Comparison of ENCODE assay signal across 9 cellular contexts in genomic region chr5:60842859-60843692, GRCh38. TPM values are rescaled to one million over a fixed set of nuclear protein-coding genes. Genes with fewer than 3 reads are reported as not detected.
A peak's percentile ranks its signal among the peaks of the same experiment; 100 is the strongest.
DNase-seq lines count a peak whose midpoint lies in the region; ATAC-seq, FAIRE-seq and TF ChIP-seq lines count a peak whose summit lies in the region.
"Had no signal": no experiment of that assay in that cellular context is flagged by ENCODE, and none has a peak within 500 bp of the region (broad histone marks: within the 10 kb centered on the region; RNA-seq: fewer than 3 reads in every experiment).

No MANE protein-coding gene starts in this region.

- POLR2A ChIA-PET in activated B cell treated with CpG ODN at 0.5 μM for 24 hours (lab: Charles Lee) = no interaction called here

- H3K4me2 ChIP-seq in trophoblast cell (ENCODE audit: low read length) = peak overlapping the region; percentile 100

- H2AK5ac ChIP-seq in trophoblast cell (ENCODE audit: low read length) = no peak overlapping the region

- H3K27ac Mint-ChIP-seq in activated B cell treated with CpG ODN at 0.5 μM for 24 hours = no peak overlapping the region

- peaks cover 11% of the 10 kb centered on the region for H3K27me3 ChIP-seq in trophoblast cell (ENCODE audit: insufficient read depth, low read length)

- no peaks in the 10 kb centered on the region for H3K36me3 ChIP-seq in trophoblast cell (ENCODE audit: control insufficient read depth in 1 of 2, insufficient read depth in 2 of 2, low read length in 2 of 2)

- H3K18ac ChIP-seq in trophoblast cell (ENCODE audit: low read length) = no peak overlapping the region

- H3K79me2 ChIP-seq in trophoblast cell (ENCODE audit: control insufficient read depth, insufficient read depth, low read length, poor library complexity) = no peaks in the 10 kb centered on the region

- peaks cover 59% of the 10 kb centered on the region for H3K27me3 Mint-ChIP-seq in activated B cell treated with CpG ODN at 0.5 μM for 24 hours

- H3K4me1 Mint-ChIP-seq in activated B cell treated with CpG ODN at 0.5 μM for 24 hours = peaks cover 11% of the 10 kb centered on the region

- DNase-seq in NCI-H82 (lab: John Stamatoyannopoulos, UW) (peak; percentile 7), NCI-H82 treated with DMSO at 0.1 percent for 48 hours (lab: John Stamatoyannopoulos, UW; ENCODE audit: unreplicated experiment) (no peak), activated B cell treated with CpG ODN at 0.5 μM for 24 hours (no peak), frontal cortex (ENCODE audit: low spot score in 2 of 2) (peak; percentile 23 to 50), trophoblast cell (peak in 1 of 2 donors; percentile 44), NCI-H446 treated with DMSO at 0.1 percent for 48 hours (lab: John Stamatoyannopoulos, UW) (no peak)
- no peak for DNase-seq in effector CD8-positive, alpha-beta T cell (lab: John Stamatoyannopoulos, UW)

- H3K9ac ChIP-seq in trophoblast cell (ENCODE audit: low read length) = no peak overlapping the region

- H2BK120ac ChIP-seq in trophoblast cell (ENCODE audit: insufficient read depth, low read length, poor library complexity) = no peak overlapping the region

- no peak overlapping the region for H2BK5ac ChIP-seq in trophoblast cell (ENCODE audit: low read depth, low read length, poor library complexity)

- H3K14ac ChIP-seq in trophoblast cell (ENCODE audit: low read length) = no peak overlapping the region

- H4K8ac ChIP-seq in trophoblast cell (ENCODE audit: low read depth, low read length) = no peak overlapping the region

- intact Hi-C loops in activated B cell treated with CpG ODN at 0.5 μM for 24 hours (cut with micrococcal nuclease) = loop anchor here (5.0 to 10.0 kb wide), 2 partner anchors 138 to 166 kb away; partner anchors contain the start of gene DEPDC1B

- peaks cover 2% of the 10 kb centered on the region for H3K79me1 ChIP-seq in trophoblast cell (ENCODE audit: low read length)

- peak overlapping the region; percentile 80 for H3K4me3 Mint-ChIP-seq in activated B cell treated with CpG ODN at 0.5 μM for 24 hours

- no peak overlapping the region for H3K4ac ChIP-seq in trophoblast cell (ENCODE audit: low read depth, low read length)

- no peak overlapping the region for H2BK12ac ChIP-seq in trophoblast cell (ENCODE audit: low read length)

- no peak overlapping the region for H3K23ac ChIP-seq in trophoblast cell (ENCODE audit: low read length)

- CTCF ChIA-PET in activated B cell treated with CpG ODN at 0.5 μM for 24 hours (lab: Charles Lee) = no interaction called here

- FAIRE-seq in frontal cortex (lab: Jason Lieb, UNC) = no peak
- FAIRE-seq: colon had no signal

- H4K91ac ChIP-seq in trophoblast cell (ENCODE audit: low read depth, low read length) = no peak overlapping the region

- no peak for TF ChIP-seq CTCF in activated B cell treated with CpG ODN at 0.5 μM for 24 hours (IDR thresholded peaks at IDR 0.05)

- peak overlapping the region; percentile 91 for H2AFZ ChIP-seq in trophoblast cell (ENCODE audit: insufficient read depth, low read length, poor library complexity)

- no CpG with 5 or more reads among the region's 44 CpGs for WGBS in trophoblast cell (ENCODE audit: extremely low coverage, insufficient coverage, insufficient read length)

- no peaks in the 10 kb centered on the region for H3K9me3 Mint-ChIP-seq in activated B cell treated with CpG ODN at 0.5 μM for 24 hours

- ATAC-seq in HG02970 (IDR thresholded peaks at IDR 0.05; ENCODE audit: low FRiP score, unreplicated experiment) = peak; percentile 10
- ATAC-seq in activated B cell treated with CpG ODN at 0.5 μM for 24 hours (ENCODE audit: low read depth) = no peak

- H3K27ac ChIP-seq in trophoblast cell (ENCODE audit: low read depth, low read length) = no peak overlapping the region

- no peaks in the 10 kb centered on the region for H3K36me3 Mint-ChIP-seq in activated B cell treated with CpG ODN at 0.5 μM for 24 hours (ENCODE audit: low read depth)

- H3K9me3 ChIP-seq in trophoblast cell (ENCODE audit: insufficient read depth, low read depth, low read length) = no peaks in the 10 kb centered on the region

- no peak overlapping the region for H4K12ac ChIP-seq in trophoblast cell (ENCODE audit: low read depth, low read length)

- H3K4me1 ChIP-seq in trophoblast cell (ENCODE audit: control insufficient read depth in 1 of 2, insufficient read depth in 2 of 2, low read length in 2 of 2) = peaks cover 0 to 2% of the 10 kb centered on the region in 2 experiments

- H3K4me3 ChIP-seq in trophoblast cell (ENCODE audit: low read depth, low read length) = peak overlapping the region; percentile 84

RNA-seq across cellular contexts. Expression of gene ELOVL7, which starts 1.0 kb away (rescaled TPM):
- total RNA-seq in activated B cell treated with CpG ODN at 0.5 μM for 24 hours = 0.32 and 0.69 TPM in 2 replicates
- 4.1 TPM for total RNA-seq in frontal cortex
- 3.5 and 3.8 TPM in 2 replicates for polyA plus RNA-seq in trophoblast cell (2013)

Comparison
In these comparisons a context has a peak if more than half of its experiments do, and no peak if none do; other contexts are left out.
1. DNase-seq: peak in NCI-H82 (single experiment) and frontal cortex (2 of 2); none in NCI-H82 treated with DMSO at 0.1 percent for 48 hours (single experiment), activated B cell treated with CpG ODN at 0.5 μM for 24 hours (single experiment), effector CD8-positive, alpha-beta T cell (single experiment) and NCI-H446 treated with DMSO at 0.1 percent for 48 hours (single experiment).